ENCODE assay signal across 2 cellular contexts in genomic region chr2:174233771-174234275, GRCh38.
A peak's percentile ranks its signal among the peaks of the same experiment; 100 is the strongest.
TF ChIP-seq lines count a peak whose summit lies in the region.

No MANE protein-coding gene starts in this region.

TF ChIP-seq in IMR-90, 13 proteins besides CTCF, POLR2A, EP300 and RAD21:
- no peak for TF ChIP-seq RFX5 (IDR thresholded peaks at IDR 0.05; ENCODE audit: low read depth, low read length)
- TF ChIP-seq RCOR1 (IDR thresholded peaks at IDR 0.05; ENCODE audit: insufficient replicate concordance, low read length), result no peak
- TF ChIP-seq CHD1 (IDR thresholded peaks at IDR 0.05; ENCODE audit: low read depth, low read length), result no peak
- TF ChIP-seq, protein P1, sequence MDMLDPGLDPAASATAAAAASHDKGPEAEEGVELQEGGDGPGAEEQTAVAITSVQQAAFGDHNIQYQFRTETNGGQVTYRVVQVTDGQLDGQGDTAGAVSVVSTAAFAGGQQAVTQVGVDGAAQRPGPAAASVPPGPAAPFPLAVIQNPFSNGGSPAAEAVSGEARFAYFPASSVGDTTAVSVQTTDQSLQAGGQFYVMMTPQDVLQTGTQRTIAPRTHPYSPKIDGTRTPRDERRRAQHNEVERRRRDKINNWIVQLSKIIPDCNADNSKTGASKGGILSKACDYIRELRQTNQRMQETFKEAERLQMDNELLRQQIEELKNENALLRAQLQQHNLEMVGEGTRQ (IDR thresholded peaks at IDR 0.05; ENCODE audit: low read depth, low read length), result no peak
- no peak for TF ChIP-seq MXI1 (IDR thresholded peaks at IDR 0.05; ENCODE audit: borderline replicate concordance, low read depth, low read length)
- TF ChIP-seq ELK1 (IDR thresholded peaks at IDR 0.05; ENCODE audit: borderline replicate concordance, low read depth, low read length), result no peak
- no peak for TF ChIP-seq MAZ (IDR thresholded peaks at IDR 0.05; ENCODE audit: borderline replicate concordance, low read depth, low read length)
- TF ChIP-seq CEBPB (IDR thresholded peaks at IDR 0.05; ENCODE audit: low read depth, low read length), result no peak
- no peak for TF ChIP-seq NFE2L2 (IDR thresholded peaks at IDR 0.05; ENCODE audit: low read depth, low read length)
- no peak for TF ChIP-seq SMC3 (IDR thresholded peaks at IDR 0.05; ENCODE audit: low read depth, low read length)
- no peak for TF ChIP-seq MAFK (IDR thresholded peaks at IDR 0.05; ENCODE audit: low read depth, low read length)
- TF ChIP-seq FOS (IDR thresholded peaks at IDR 0.05; ENCODE audit: low read depth, low read length), result no peak
- TF ChIP-seq BHLHE40 (IDR thresholded peaks at IDR 0.05; ENCODE audit: low read depth, low read length), result no peak

TF ChIP-seq in GM12878, 131 proteins besides CTCF, POLR2A, EP300 and RAD21:
- TF ChIP-seq SPI1 (IDR thresholded peaks at IDR 0.05; ENCODE audit: borderline replicate concordance, insufficient read depth, low read depth, low read length) (peak; percentile 43; the same call in 1 of the 2 replicates), GABPA (IDR thresholded peaks at IDR 0.05; ENCODE audit: low read depth) (no peak)
